8 cellular contexts compared by ENCODE assay signal in genomic region chr20:31722388-31723281, GRCh38. TPM values are rescaled to one million over a fixed set of nuclear protein-coding genes. Genes with fewer than 3 reads are reported as not detected.
DNase-seq lines count a peak whose midpoint lies in the region; ATAC-seq and TF ChIP-seq lines count a peak whose summit lies in the region.

TSS of gene BCL2L1 (minus strand) at chr20:31722868. CDS start at chr20:31722218, 650 bp downstream.

- H3K27me3 Mint-ChIP-seq in activated CD4-positive, alpha-beta T cell treated with anti-CD3 and anti-CD28 coated beads, Interleukin-2, amount 10 ng/mL, durations not matched to agents 24 days and 14 days = no peaks in the 10 kb centered on the region

- peaks cover 22% of the 10 kb centered on the region for H3K4me1 Mint-ChIP-seq in activated CD4-positive, alpha-beta T cell treated with anti-CD3 and anti-CD28 coated beads, Interleukin-2, amount 10 ng/mL, durations not matched to agents 24 days and 14 days

- peak within 1 kb of the TSS; percentile 87 for H3K4me3 ChIP-seq in coronary artery

- intact Hi-C loops in activated CD4-positive, alpha-beta T cell treated with anti-CD3 and anti-CD28 coated beads, Interleukin-2, amount 10 ng/mL, durations not matched to agents 24 days and 14 days (cut with micrococcal nuclease) = loop anchor here (1.0 to 5.0 kb wide), 7 partner anchors 17 to 485 kb away; partner anchors contain the start of genes HM13, PLAGL2, POFUT1 and TPX2
- intact Hi-C loops in left colon (cut with DNase I, micrococcal nuclease) = loop anchor here (5.0 to 10.0 kb wide), 2 partner anchors 58 to 60 kb away; no protein-coding TSS in a partner anchor

- peak; percentile 31 for TF ChIP-seq CTCF in coronary artery (IDR thresholded peaks at IDR 0.05)

- no peaks in the 10 kb centered on the region for H3K9me3 Mint-ChIP-seq in activated CD4-positive, alpha-beta T cell treated with anti-CD3 and anti-CD28 coated beads, Interleukin-2, amount 10 ng/mL, durations not matched to agents 24 days and 14 days

- H3K27ac Mint-ChIP-seq in activated CD4-positive, alpha-beta T cell treated with anti-CD3 and anti-CD28 coated beads, Interleukin-2, amount 10 ng/mL, durations not matched to agents 24 days and 14 days = peak within 1 kb of the TSS; percentile 98

- peak within 1 kb of the TSS; percentile 96 to 97 for H3K27ac ChIP-seq in coronary artery

- peaks cover 51% of the 10 kb centered on the region for H3K36me3 Mint-ChIP-seq in activated CD4-positive, alpha-beta T cell treated with anti-CD3 and anti-CD28 coated beads, Interleukin-2, amount 10 ng/mL, durations not matched to agents 24 days and 14 days (ENCODE audit: low read depth)

- DNase-seq in GDM1 (lab: John Stamatoyannopoulos, UW) (peak; percentile 76), NCI-H510A (lab: John Stamatoyannopoulos, UW) (peak; percentile 88), coronary artery (ENCODE audit: low spot score) (peak; percentile 94), left colon (peak; percentile 81 to 84), middle frontal gyrus (ENCODE audit: extremely low spot score, low spot score) (no peak)
- peak; percentile 90 for DNase-seq in activated CD4-positive, alpha-beta T cell treated with anti-CD3 and anti-CD28 coated beads, Interleukin-2, amount 10 ng/mL, durations not matched to agents 24 days and 14 days
- peak; percentile 78 for DNase-seq in stimulated activated CD4-positive, alpha-beta T cell treated with anti-CD3 and anti-CD28 coated beads, Interleukin-1b, Interleukin-23, amount 100 ng/mL, for 48 hours

- ATAC-seq in HG03066 (IDR thresholded peaks at IDR 0.05; ENCODE audit: low read depth, unreplicated experiment) (peak; percentile 31), left colon (peak; percentile 72)

- peak within 1 kb of the TSS; percentile 98 for H3K4me3 Mint-ChIP-seq in activated CD4-positive, alpha-beta T cell treated with anti-CD3 and anti-CD28 coated beads, Interleukin-2, amount 10 ng/mL, durations not matched to agents 24 days and 14 days

RNA-seq across cellular contexts. Expression of gene BCL2L1, which starts in this region (rescaled TPM):
- total RNA-seq in activated CD4-positive, alpha-beta T cell treated with anti-CD3 and anti-CD28 coated beads, Interleukin-2, amount 10 ng/mL, durations not matched to agents 24 days and 14 days = 379 and 381 TPM in 2 replicates
- total RNA-seq in left colon = 10 to 100 TPM; 84.8 to 89.0 TPM
